Comparison of ENCODE assay signal across 35 cellular contexts in genomic region chr12:127362121-127362520, GRCh38.
"Had no signal": no experiment of that assay in that cellular context is flagged by ENCODE, and none has a peak within 500 bp of the region (broad histone marks: within the 10 kb centered on the region; RNA-seq: fewer than 3 reads in every experiment).

No MANE protein-coding gene starts in this region.

- DNase-seq: Karpas-422, Kasumi-1, MG63, MM.1S, MV-4-11, NCI-H1048, NCI-H1092, NCI-H1092 treated with DMSO at 0.1 percent for 48 hours, NCI-H1105, NCI-H1105 treated with DMSO at 0.1 percent for 48 hours, NCI-H1417, NCI-H1417 treated with DMSO at 0.1 percent for 48 hours, NCI-H1436, NCI-H1436 treated with DMSO at 0.1 percent for 48 hours, NCI-H146, NCI-H1694, NCI-H1694 treated with DMSO at 0.1 percent for 48 hours, NCI-H187, NCI-H187 treated with DMSO at 0.1 percent for 48 hours, NCI-H1930, NCI-H2029, NCI-H2029 treated with DMSO at 0.1 percent for 48 hours, NCI-H2081, NCI-H2081 treated with DMSO at 0.1 percent for 48 hours, NCI-H2107, NCI-H2171, NCI-H2171 treated with DMSO at 0.1 percent for 48 hours, NCI-H2227 treated with DMSO at 0.1 percent for 48 hours, NCI-H226, NCI-H345, NCI-H446, NCI-H446 treated with DMSO at 0.1 percent for 48 hours, NCI-H510A, NCI-H510A treated with DMSO at 0.1 percent for 48 hours had no signal

- H3K27ac ChIP-seq: KMS-11 had no signal

- H3K4me2 ChIP-seq: KMS-11 had no signal

- H3K4me3 ChIP-seq: MG63 had no signal

- H3K9ac ChIP-seq: KMS-11 had no signal

- H3K27me3 ChIP-seq: MG63 had no signal

- H3K9me3 ChIP-seq: MG63 had no signal

- H3K36me3 ChIP-seq: MG63 had no signal
